9 cellular contexts compared by ENCODE assay signal in the genomic region with DNA sequence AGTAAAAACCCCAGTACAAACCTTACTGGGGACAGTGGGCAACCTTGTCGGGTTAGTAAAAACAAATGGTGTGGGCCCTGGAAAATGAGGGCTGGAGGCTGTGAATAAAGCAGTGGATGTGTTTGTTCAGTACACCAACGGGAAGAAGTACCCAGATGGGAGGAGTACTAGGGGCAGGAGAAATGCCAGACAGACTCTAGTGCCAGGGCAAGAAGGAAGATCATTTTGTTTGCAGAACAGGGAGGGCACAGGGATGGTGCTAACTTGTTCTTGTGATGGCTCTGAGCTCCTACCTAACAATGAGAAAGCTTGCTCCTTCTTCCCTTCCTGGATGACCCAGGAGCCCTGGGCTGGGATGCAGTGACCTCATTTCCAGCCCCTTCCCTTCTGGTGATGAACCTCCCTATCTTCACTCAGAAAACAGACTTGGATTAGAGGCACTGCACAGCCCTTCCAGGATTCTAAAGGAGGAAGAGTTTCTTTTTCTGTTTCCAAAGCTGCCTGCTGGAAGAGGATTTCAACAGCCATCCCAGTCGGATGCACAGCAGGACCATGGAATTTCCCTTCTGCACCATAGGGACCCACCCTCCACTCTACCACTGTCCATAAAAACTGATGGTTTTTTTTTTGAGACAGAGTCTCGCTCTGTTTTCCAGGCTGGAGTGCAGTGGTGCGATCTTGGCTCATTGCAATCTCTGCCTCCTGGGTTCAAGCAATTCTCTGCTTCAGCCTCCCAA. TPM values are rescaled to one million over a fixed set of nuclear protein-coding genes. Genes with fewer than 3 reads are reported as not detected.
DNase-seq lines count a peak whose midpoint lies in the region; ATAC-seq and TF ChIP-seq lines count a peak whose summit lies in the region.
"Had no signal": no experiment of that assay in that cellular context is flagged by ENCODE, and none has a peak within 500 bp of the region (broad histone marks: within the 10 kb centered on the region; RNA-seq: fewer than 3 reads in every experiment).

No MANE protein-coding gene starts in this region.

- ATAC-seq in GM19395 (IDR thresholded peaks at IDR 0.05; ENCODE audit: unreplicated experiment) = no peak

- peaks cover 20% of the 10 kb centered on the region; the same call in 1 of the 2 replicates for H4K20me1 ChIP-seq in Karpas-422 (ENCODE audit: insufficient read depth, low read depth, low read length)

- peaks cover 45% of the 10 kb centered on the region for H3K36me3 ChIP-seq in Karpas-422 (ENCODE audit: insufficient read depth, low read length)
- peaks cover 38% of the 10 kb centered on the region for H3K36me3 ChIP-seq in muscle layer of colon (ENCODE audit: insufficient read depth, low read length)

- no peak overlapping the region for H3K4me2 ChIP-seq in Karpas-422 (ENCODE audit: low read depth, low read length, poor library complexity, severe bottlenecking)

- H3K4me3 ChIP-seq in Karpas-422 (ENCODE audit: low read length) (no peak overlapping the region), muscle layer of colon (ENCODE audit: low read depth in 1 of 2, low read length in 2 of 2) (no peak overlapping the region)

- H3K9ac ChIP-seq in Karpas-422 (ENCODE audit: low read length) = peak overlapping the region; percentile 40; the same call in 1 of the 2 replicates
- no peak overlapping the region for H3K9ac ChIP-seq in muscle layer of colon (ENCODE audit: low read length)

- no peaks in the 10 kb centered on the region for H3K9me2 ChIP-seq in Karpas-422 (replicated peaks; ENCODE audit: insufficient read depth, low read length)

- no peak overlapping the region for H2AFZ ChIP-seq in Karpas-422 (ENCODE audit: low read length)

- H3K4me1 ChIP-seq in Karpas-422 (ENCODE audit: low read length) (peaks cover 56% of the 10 kb centered on the region), muscle layer of colon (ENCODE audit: insufficient read depth, low read length) (peaks cover 34% of the 10 kb centered on the region)

- H3K9me3 ChIP-seq in Karpas-422 (ENCODE audit: low read length) (no peaks in the 10 kb centered on the region), muscle layer of colon (ENCODE audit: low read length) (no peaks in the 10 kb centered on the region)

- no peak for TF ChIP-seq CTCF in 22Rv1 (IDR thresholded peaks at IDR 0.05)

- DNase-seq in Karpas-422 (no peak), NCI-H2029 (lab: John Stamatoyannopoulos, UW) (no peak), NCI-H226 (no peak), COLO829 (ENCODE audit: low spot score) (no peak)
- DNase-seq: DMS79 treated with DMSO at 0.1 percent for 48 hours had no signal

- H3K27me3 ChIP-seq in Karpas-422 (ENCODE audit: low read length) (no peaks in the 10 kb centered on the region), muscle layer of colon (ENCODE audit: control insufficient read depth in 1 of 2, insufficient read depth in 2 of 2, low read length in 2 of 2) (no peaks in the 10 kb centered on the region)

- peaks cover 59% of the 10 kb centered on the region for H3K79me2 ChIP-seq in Karpas-422 (ENCODE audit: low read length)

- H3K27ac ChIP-seq in 22Rv1 = peak overlapping the region; percentile 90
- no peak overlapping the region; the same call in 1 of the 2 replicates for H3K27ac ChIP-seq in Karpas-422 (ENCODE audit: low read length)
- H3K27ac ChIP-seq in cingulate gyrus (ENCODE audit: low read depth, low read length) = peak overlapping the region; percentile 75
- H3K27ac ChIP-seq in muscle layer of colon (ENCODE audit: low read depth, low read length) = peak overlapping the region; percentile 14

RNA-seq across cellular contexts. Expression of a gene that starts 6.1 kb away (rescaled TPM):
- total RNA-seq in Karpas-422 (2014; rRNA removed; shearing (Covaris generic); ENCODE audit: low replicate concordance) = 33.3 and 69.4 TPM in 2 replicates

RNA-seq across cellular contexts. Expression of a gene that starts 6.5 kb away (rescaled TPM):
- 38.1 and 49.6 TPM in 2 replicates for total RNA-seq in Karpas-422 (2014; rRNA removed; shearing (Covaris generic); ENCODE audit: low replicate concordance)

RNA-seq across cellular contexts. Expression of a gene that starts 11.0 kb away (rescaled TPM):
- total RNA-seq in Karpas-422 (2014; rRNA removed; shearing (Covaris generic); ENCODE audit: low replicate concordance) = 1.3 and 1.4 TPM in 2 replicates

RNA-seq across cellular contexts. Expression of a gene that starts 12.0 kb away (rescaled TPM):
- total RNA-seq in Karpas-422 (2014; rRNA removed; shearing (Covaris generic); ENCODE audit: low replicate concordance) = 12.8 and 22.5 TPM in 2 replicates

RNA-seq across cellular contexts. Expression of a gene that starts 16.1 kb away (rescaled TPM):
- 51.2 and 71.1 TPM in 2 replicates for total RNA-seq in Karpas-422 (2014; rRNA removed; shearing (Covaris generic); ENCODE audit: low replicate concordance)
